In genomic region chr14:35292051-35292769, GRCh38 we compare ENCODE assay signal across 8 cellular contexts. TPM values are rescaled to one million over a fixed set of nuclear protein-coding genes. Genes with fewer than 3 reads are reported as not detected.
A peak's percentile ranks its signal among the peaks of the same experiment; 100 is the strongest.
DNase-seq lines count a peak whose midpoint lies in the region; ATAC-seq, FAIRE-seq and TF ChIP-seq lines count a peak whose summit lies in the region.

Gene PSMA6 (plus strand): TSS chr14:35292382. CDS start chr14:35292477, 95 bp downstream.

- peaks cover 50% of the 10 kb centered on the region for H3K79me2 ChIP-seq in keratinocyte (ENCODE audit: control insufficient read depth, insufficient read depth, low read length)

- H3K4me1 ChIP-seq in keratinocyte (ENCODE audit: control insufficient read depth, extremely low read depth, insufficient read depth, low read length) = peaks cover 19% of the 10 kb centered on the region

- H2AFZ ChIP-seq in keratinocyte (ENCODE audit: control insufficient read depth, low read length) = peak within 1 kb of the TSS; percentile 96

- dilution Hi-C loops in keratinocyte (cut with MboI; ENCODE audit: extremely low pct_ligation_motif_present, low sequenced_read_pairs) = no loop called here

- ATAC-seq in HG03432 (IDR thresholded peaks at IDR 0.05; ENCODE audit: unreplicated experiment) = peak; percentile 91

- TF ChIP-seq POLR2A in GM19099 (IDR thresholded peaks at IDR 0.05; ENCODE audit: extremely low read depth, insufficient read length, low read depth) = peak; percentile 84

- H3K27ac ChIP-seq in keratinocyte (ENCODE audit: control insufficient read depth, insufficient read depth, low read length) = peak within 1 kb of the TSS; percentile 92

- peak within 1 kb of the TSS; percentile 99 for H3K4me2 ChIP-seq in keratinocyte (ENCODE audit: control insufficient read depth, extremely low read depth, insufficient read depth, low read depth, low read length)

- H3K9me3 ChIP-seq in keratinocyte (ENCODE audit: control insufficient read depth, low read depth, low read length) = no peaks in the 10 kb centered on the region

- peaks cover 3% of the 10 kb centered on the region for H3K9me1 ChIP-seq in keratinocyte (ENCODE audit: control insufficient read depth, extremely low read depth, insufficient read depth, low read length)

- H3K4me3 ChIP-seq in keratinocyte (ENCODE audit: control insufficient read depth in 2 of 3, extremely low read depth in 1 of 3, insufficient read depth in 2 of 3, low read depth in 1 of 3, low read length in 3 of 3) = peak within 1 kb of the TSS; percentile 57 to 96 (median 92)

- peaks cover 2 to 4% of the 10 kb centered on the region in 2 experiments for H3K36me3 ChIP-seq in keratinocyte (ENCODE audit: control insufficient read depth in 2 of 2, extremely low read depth in 1 of 2, insufficient read depth in 2 of 2, low read length in 2 of 2)

- DNase-seq in AG20443 (ENCODE audit: low spot score) (peak; percentile 99), NCI-H510A (lab: John Stamatoyannopoulos, UW) (peak; percentile 100), cerebellum (ENCODE audit: low spot score) (peak; percentile 98), keratinocyte (ENCODE audit: low read depth, low spot score) (peak; percentile 93)
- peak; percentile 98 for DNase-seq in activated CD4-positive, alpha-beta T cell treated with anti-CD3 and anti-CD28 coated beads for 1 hour
- DNase-seq in stimulated activated CD4-positive, alpha-beta T cell treated with anti-CD3 and anti-CD28 coated beads, Interleukin-15, amount 100 ng/mL, for 1 hour (ENCODE audit: low read depth in 1 of 2, low spot score in 1 of 2) = peak; percentile 98 to 99

- TF ChIP-seq CTCF in keratinocyte (optimal IDR thresholded peaks at IDR 0.05 in 1 of 3, IDR thresholded peaks at IDR 0.05 in 1 of 3, conservative IDR thresholded peaks at IDR 0.05 in 1 of 3; ENCODE audit: extremely low read depth in 1 of 3, insufficient read depth in 2 of 3, low read length in 3 of 3) = no peak

- no peaks in the 10 kb centered on the region for H3K27me3 ChIP-seq in keratinocyte (ENCODE audit: control insufficient read depth, extremely low read depth, insufficient read depth, low read length)

- FAIRE-seq in keratinocyte (lab: Jason Lieb, UNC) = peak; percentile 78

- H4K20me1 ChIP-seq in keratinocyte (ENCODE audit: control insufficient read depth, extremely low read depth, insufficient read depth, low read length) = no peaks in the 10 kb centered on the region

- peak within 1 kb of the TSS; percentile 96 for H3K9ac ChIP-seq in keratinocyte (ENCODE audit: control insufficient read depth, extremely low read depth, insufficient read depth, low read length)

RNA-seq across cellular contexts. Expression of gene PSMA6, which starts in this region (rescaled TPM):
- total RNA-seq in cerebellum = 87.9 TPM
- polyA plus RNA-seq in keratinocyte = 212 to 326 TPM (median 232 TPM) in 3 replicates
- 220 TPM for polyA plus RNA-seq in keratinocyte (2011; ENCODE audit: low read depth)
- polyA plus RNA-seq in keratinocyte (2011; cell fraction: cytosol; rRNA removed) = 184 and 333 TPM in 2 replicates
- 134 and 170 TPM in 2 replicates for polyA plus RNA-seq in keratinocyte (2011; cell fraction: nucleus; rRNA removed)
- polyA plus RNA-seq in keratinocyte (2012; ENCODE audit: low replicate concordance) = 189 and 205 TPM in 2 replicates
- polyA minus RNA-seq in keratinocyte = 44.7 to 97.9 TPM (median 90.4 TPM) in 3 replicates
- polyA minus RNA-seq in keratinocyte (2011; cell fraction: cytosol; rRNA and poly(A)+ RNA removed) = 96.5 TPM
- 27.1 and 51.3 TPM in 2 replicates for polyA minus RNA-seq in keratinocyte (2011; cell fraction: nucleus; rRNA and poly(A)+ RNA removed)

Comparison
In these comparisons a context has a peak if more than half of its experiments do, and no peak if none do; other contexts are left out.
1. Peak in every context shown above with its lines: DNase-seq, ATAC-seq, H3K4me3 ChIP-seq and H3K27ac ChIP-seq.